1 cellular context compared by ENCODE assay signal in genomic region chrX:47644557-47645091, GRCh38.
TF ChIP-seq lines count a peak whose summit lies in the region.

No MANE protein-coding gene starts in this region.

TF ChIP-seq in GM23338, 12 proteins besides CTCF, POLR2A, EP300 and RAD21:
- TF ChIP-seq ZNF462 (CRISPR knock-in tag; IDR thresholded peaks at IDR 0.05) = no peak
- TF ChIP-seq ZNF331 (CRISPR knock-in tag; IDR thresholded peaks at IDR 0.05; ENCODE audit: low read depth) = no peak
- no peak for TF ChIP-seq JUNB (IDR thresholded peaks at IDR 0.05; ENCODE audit: unreplicated experiment)
- no peak for TF ChIP-seq CREB1 (CRISPR knock-in tag; IDR thresholded peaks at IDR 0.05; ENCODE audit: low read depth)
- TF ChIP-seq ZNF114 (CRISPR knock-in tag; IDR thresholded peaks at IDR 0.05) = no peak
- no peak for TF ChIP-seq POLR2AphosphoS5 (IDR thresholded peaks at IDR 0.05; ENCODE audit: low read depth)
- TF ChIP-seq, protein P1, sequence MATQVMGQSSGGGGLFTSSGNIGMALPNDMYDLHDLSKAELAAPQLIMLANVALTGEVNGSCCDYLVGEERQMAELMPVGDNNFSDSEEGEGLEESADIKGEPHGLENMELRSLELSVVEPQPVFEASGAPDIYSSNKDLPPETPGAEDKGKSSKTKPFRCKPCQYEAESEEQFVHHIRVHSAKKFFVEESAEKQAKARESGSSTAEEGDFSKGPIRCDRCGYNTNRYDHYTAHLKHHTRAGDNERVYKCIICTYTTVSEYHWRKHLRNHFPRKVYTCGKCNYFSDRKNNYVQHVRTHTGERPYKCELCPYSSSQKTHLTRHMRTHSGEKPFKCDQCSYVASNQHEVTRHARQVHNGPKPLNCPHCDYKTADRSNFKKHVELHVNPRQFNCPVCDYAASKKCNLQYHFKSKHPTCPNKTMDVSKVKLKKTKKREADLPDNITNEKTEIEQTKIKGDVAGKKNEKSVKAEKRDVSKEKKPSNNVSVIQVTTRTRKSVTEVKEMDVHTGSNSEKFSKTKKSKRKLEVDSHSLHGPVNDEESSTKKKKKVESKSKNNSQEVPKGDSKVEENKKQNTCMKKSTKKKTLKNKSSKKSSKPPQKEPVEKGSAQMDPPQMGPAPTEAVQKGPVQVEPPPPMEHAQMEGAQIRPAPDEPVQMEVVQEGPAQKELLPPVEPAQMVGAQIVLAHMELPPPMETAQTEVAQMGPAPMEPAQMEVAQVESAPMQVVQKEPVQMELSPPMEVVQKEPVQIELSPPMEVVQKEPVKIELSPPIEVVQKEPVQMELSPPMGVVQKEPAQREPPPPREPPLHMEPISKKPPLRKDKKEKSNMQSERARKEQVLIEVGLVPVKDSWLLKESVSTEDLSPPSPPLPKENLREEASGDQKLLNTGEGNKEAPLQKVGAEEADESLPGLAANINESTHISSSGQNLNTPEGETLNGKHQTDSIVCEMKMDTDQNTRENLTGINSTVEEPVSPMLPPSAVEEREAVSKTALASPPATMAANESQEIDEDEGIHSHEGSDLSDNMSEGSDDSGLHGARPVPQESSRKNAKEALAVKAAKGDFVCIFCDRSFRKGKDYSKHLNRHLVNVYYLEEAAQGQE (IDR thresholded peaks at IDR 0.05; ENCODE audit: unreplicated experiment) = no peak
- no peak for TF ChIP-seq EZH2phosphoT487 (IDR thresholded peaks at IDR 0.05; ENCODE audit: unreplicated experiment)
